In the genomic region with DNA sequence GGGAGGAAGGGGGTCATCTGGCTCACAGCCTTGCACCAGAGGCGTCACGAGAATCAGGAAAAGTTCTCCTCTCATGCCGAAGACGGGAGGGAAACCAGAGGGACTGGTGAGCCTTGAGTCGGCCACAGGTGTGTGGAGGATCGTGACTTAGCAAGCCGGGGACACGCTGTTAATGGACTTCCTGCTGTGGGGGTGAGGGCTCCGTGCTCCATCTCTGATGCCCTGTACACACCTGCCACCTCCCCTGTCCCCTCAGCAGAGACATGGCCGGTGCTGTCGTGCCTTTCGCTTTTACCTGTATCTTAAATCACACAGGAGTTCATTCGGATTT, we compare ENCODE assay signal across 18 cellular contexts.
DNase-seq lines count a peak whose midpoint lies in the region; ATAC-seq and TF ChIP-seq lines count a peak whose summit lies in the region.
"Had no signal": no experiment of that assay in that cellular context is flagged by ENCODE, and none has a peak within 500 bp of the region (broad histone marks: within the 10 kb centered on the region; RNA-seq: fewer than 3 reads in every experiment).

No MANE protein-coding gene starts in this region.

- no peaks in the 10 kb centered on the region for H4K20me1 ChIP-seq in OCI-LY7 (ENCODE audit: insufficient read depth, low read length)

- no peak overlapping the region for H3K23ac ChIP-seq in trophoblast cell (ENCODE audit: low read length)

- no peaks in the 10 kb centered on the region for H3K9me2 ChIP-seq in OCI-LY7 (ENCODE audit: insufficient read depth, low read length)
- H3K9me2 ChIP-seq: SK-N-SH had no signal

- H2BK5ac ChIP-seq in trophoblast cell (ENCODE audit: low read depth, low read length, poor library complexity), result no peak overlapping the region

- no peak overlapping the region for H2BK120ac ChIP-seq in trophoblast cell (ENCODE audit: insufficient read depth, low read length, poor library complexity)

- TF ChIP-seq CTCF in GM12865 (IDR thresholded peaks at IDR 0.05; ENCODE audit: insufficient read depth, low read depth, low read length, missing control alignments), result no peak
- TF ChIP-seq CTCF in OCI-LY7 (conservative IDR thresholded peaks at IDR 0.05; ENCODE audit: low read length), result no peak
- TF ChIP-seq CTCF in omental fat pad (IDR thresholded peaks at IDR 0.05), result no peak

- H3K27me3 ChIP-seq in trophoblast cell (ENCODE audit: insufficient read depth, low read length), result no peaks in the 10 kb centered on the region
- H3K27me3 ChIP-seq: BE2C had no signal

- H3K4me1 ChIP-seq in OCI-LY7 (ENCODE audit: insufficient read depth, low read length, poor library complexity, severe bottlenecking) (peaks cover 61% of the 10 kb centered on the region), trophoblast cell (ENCODE audit: control insufficient read depth in 1 of 2, insufficient read depth in 2 of 2, low read length in 2 of 2) (no peaks in the 10 kb centered on the region)
- H3K4me1 ChIP-seq: BE2C had no signal

- no peaks in the 10 kb centered on the region for H3K9me3 Mint-ChIP-seq in stimulated activated memory B cell treated with anti-CD40 and anti-IgM and Interleukin-4, amounts not matched to agents 10 μg/mL and 1 μg/mL and 100 μg/mL, for 72 hours
- H3K9me3 Mint-ChIP-seq: HFFc6 had no signal

- no peak overlapping the region for H2AK5ac ChIP-seq in trophoblast cell (ENCODE audit: low read length)

- no peak overlapping the region for H4K91ac ChIP-seq in trophoblast cell (ENCODE audit: low read depth, low read length)

- POLR2A ChIA-PET in OCI-LY7 (lab: Charles Lee), result interaction anchor here (1.1 to 1.5 kb wide), 3 partner anchors 9 to 134 kb away, joined by 4 to 6 read pairs (median 5); no protein-coding TSS in a partner anchor

- H3K36me3 ChIP-seq in OCI-LY7 (ENCODE audit: insufficient read depth, low read length) (peaks cover 25% of the 10 kb centered on the region; the same call in 1 of the 2 replicates), trophoblast cell (ENCODE audit: control insufficient read depth in 1 of 2, insufficient read depth in 2 of 2, low read length in 2 of 2) (peaks cover 10 to 18% of the 10 kb centered on the region in 2 experiments)

- H3K9me3 ChIP-seq in OCI-LY7 (ENCODE audit: low read length) (no peaks in the 10 kb centered on the region), trophoblast cell (ENCODE audit: insufficient read depth, low read depth, low read length) (peaks cover 1% of the 10 kb centered on the region)
- H3K9me3 ChIP-seq: BE2C, SK-N-SH had no signal

- peak overlapping the region; percentile 46 for H2AFZ ChIP-seq in OCI-LY7 (ENCODE audit: low read length)
- no peak overlapping the region for H2AFZ ChIP-seq in trophoblast cell (ENCODE audit: insufficient read depth, low read length, poor library complexity)

- peak overlapping the region; percentile 57 for H3K4me3 Mint-ChIP-seq in stimulated activated memory B cell treated with anti-CD40 and anti-IgM and Interleukin-4, amounts not matched to agents 10 μg/mL and 1 μg/mL and 100 μg/mL, for 72 hours
- H3K4me3 Mint-ChIP-seq: HFFc6 had no signal

- H3K4me3 ChIP-seq in GM12865 (ENCODE audit: low read depth, low read length) (no peak overlapping the region), OCI-LY7 (ENCODE audit: low read depth, low read length, poor library complexity, severe bottlenecking) (peak overlapping the region; percentile 47), trophoblast cell (ENCODE audit: low read depth, low read length) (no peak overlapping the region)

- H3K9ac ChIP-seq in trophoblast cell (ENCODE audit: low read length), result no peak overlapping the region
- H3K9ac ChIP-seq: SK-N-SH had no signal

- H3K14ac ChIP-seq in trophoblast cell (ENCODE audit: low read length), result no peak overlapping the region

- DNase-seq in GM12865 (ENCODE audit: low read depth) (peak; percentile 28), OCI-LY7 (ENCODE audit: low spot score) (peak; percentile 85), germinal center (ENCODE audit: low spot score) (peak; percentile 23), NCI-H345 (lab: John Stamatoyannopoulos, UW) (no peak), trophoblast cell (no peak), omental fat pad (ENCODE audit: low spot score) (no peak)
- DNase-seq: BE2C, DMS79 treated with DMSO at 0.1 percent for 48 hours, GDM1, HFFc6, KG1, NCI-H1436 treated with DMSO at 0.1 percent for 48 hours, NCI-H2029 treated with DMSO at 0.1 percent for 48 hours, NCI-H2171 treated with DMSO at 0.1 percent for 48 hours, NCI-H510A treated with DMSO at 0.1 percent for 48 hours, SHP77 had no signal

- WGBS in trophoblast cell (ENCODE audit: extremely low coverage, insufficient coverage, insufficient read length), result no CpG with 5 or more reads among the region's 13 CpGs

- H3K36me3 Mint-ChIP-seq in stimulated activated memory B cell treated with anti-CD40 and anti-IgM and Interleukin-4, amounts not matched to agents 10 μg/mL and 1 μg/mL and 100 μg/mL, for 72 hours, result peaks cover 32% of the 10 kb centered on the region

- H3K4me2 ChIP-seq in OCI-LY7 (ENCODE audit: low read length) (peak overlapping the region; percentile 81), trophoblast cell (ENCODE audit: low read length) (no peak overlapping the region)
- H3K4me2 ChIP-seq: SK-N-SH had no signal

- peaks cover 54% of the 10 kb centered on the region for H3K4me1 Mint-ChIP-seq in stimulated activated memory B cell treated with anti-CD40 and anti-IgM and Interleukin-4, amounts not matched to agents 10 μg/mL and 1 μg/mL and 100 μg/mL, for 72 hours

- peak overlapping the region; percentile 86 for H3K27ac ChIP-seq in OCI-LY7 (ENCODE audit: low read depth, low read length, poor library complexity, severe bottlenecking)
- H3K27ac ChIP-seq in trophoblast cell (ENCODE audit: low read depth, low read length), result no peak overlapping the region

- no peaks in the 10 kb centered on the region for H3K27me3 Mint-ChIP-seq in stimulated activated memory B cell treated with anti-CD40 and anti-IgM and Interleukin-4, amounts not matched to agents 10 μg/mL and 1 μg/mL and 100 μg/mL, for 72 hours

- no peaks in the 10 kb centered on the region for H3K79me1 ChIP-seq in trophoblast cell (ENCODE audit: low read length)

- peak; percentile 53 for ATAC-seq in stimulated activated memory B cell treated with anti-CD40 and anti-IgM and Interleukin-4, amounts not matched to agents 10 μg/mL and 1 μg/mL and 100 μg/mL, for 72 hours
- ATAC-seq in omental fat pad (ENCODE audit: low FRiP score), result no peak

- intact Hi-C loops in OCI-LY7 (cut with micrococcal nuclease; ENCODE audit: unreplicated experiment), result loop anchor here (1.0 to 5.0 kb wide), 8 partner anchors 44 to 202 kb away; no protein-coding TSS in a partner anchor

- no peak overlapping the region for H3K18ac ChIP-seq in trophoblast cell (ENCODE audit: low read length)

- BruUV-seq in OCI-LY7 (replicated peaks; lab: Mats Ljungman, UMichigan), result no TSS peak

- H2BK12ac ChIP-seq in trophoblast cell (ENCODE audit: low read length), result no peak overlapping the region

- H3K27ac Mint-ChIP-seq in stimulated activated memory B cell treated with anti-CD40 and anti-IgM and Interleukin-4, amounts not matched to agents 10 μg/mL and 1 μg/mL and 100 μg/mL, for 72 hours, result peak overlapping the region; percentile 68
- H3K27ac Mint-ChIP-seq: HFFc6 had no signal

- no peak overlapping the region for H3K4ac ChIP-seq in trophoblast cell (ENCODE audit: low read depth, low read length)

- H3K79me2 ChIP-seq in OCI-LY7 (ENCODE audit: insufficient read depth, low read depth, low read length) (no peaks in the 10 kb centered on the region), trophoblast cell (ENCODE audit: control insufficient read depth, insufficient read depth, low read length, poor library complexity) (no peaks in the 10 kb centered on the region)

- no peak overlapping the region for H4K8ac ChIP-seq in trophoblast cell (ENCODE audit: low read depth, low read length)

- no peak overlapping the region for H4K12ac ChIP-seq in trophoblast cell (ENCODE audit: low read depth, low read length)

- CTCF ChIA-PET in OCI-LY7 (lab: Charles Lee; ENCODE audit: unreplicated experiment), result no interaction called here

Comparison
In these comparisons a context has a peak if more than half of its experiments do, and no peak if none do; other contexts are left out.
1. DNase-seq: peak in GM12865 (single experiment), OCI-LY7 (single experiment) and germinal center (single experiment); none in NCI-H345 (single experiment), trophoblast cell (0 of 2) and omental fat pad (single experiment).